8 cellular contexts compared by ENCODE assay signal in the genomic region with DNA sequence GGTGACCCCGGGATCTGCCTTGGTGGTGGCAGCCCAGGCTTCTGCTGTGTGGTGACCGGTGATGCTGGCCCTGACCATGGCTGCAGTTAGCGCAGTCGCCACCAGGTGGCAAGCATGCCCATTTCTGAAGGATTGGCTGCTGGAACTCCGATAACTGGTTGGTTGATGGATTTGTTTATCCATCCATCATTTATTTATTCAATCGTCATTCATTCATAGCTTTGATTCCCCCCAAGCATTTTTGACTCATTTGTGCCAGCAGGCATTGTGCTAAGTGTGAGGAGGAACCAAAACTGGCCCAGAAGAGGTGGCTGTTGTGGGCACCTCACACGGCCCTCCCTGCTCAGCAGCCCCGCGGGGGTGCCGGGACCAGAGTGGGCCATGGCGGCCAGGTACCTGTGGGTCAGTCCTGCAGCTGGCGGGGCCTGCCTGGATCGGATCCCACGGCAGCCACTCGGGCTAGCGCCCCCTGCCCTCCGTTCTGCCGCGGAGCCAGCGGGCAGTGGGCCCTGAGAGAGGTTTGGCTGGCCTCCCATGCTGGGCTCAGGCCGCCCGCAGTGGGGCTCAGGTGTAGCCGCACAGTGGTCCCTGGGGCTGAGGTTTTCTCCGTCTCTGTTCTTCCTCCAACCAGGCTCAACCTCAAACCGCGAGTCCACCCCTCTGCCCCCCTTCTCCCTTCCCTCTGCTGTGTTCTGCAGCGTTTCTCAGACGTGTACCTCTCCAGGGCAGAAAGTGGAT. TPM values are rescaled to one million over a fixed set of nuclear protein-coding genes. Genes with fewer than 3 reads are reported as not detected.
DNase-seq lines count a peak whose midpoint lies in the region; ATAC-seq and TF ChIP-seq lines count a peak whose summit lies in the region.

No MANE protein-coding gene starts in this region.

- peak; percentile 96 for TF ChIP-seq CTCF in CD8-positive, alpha-beta T cell (IDR thresholded peaks at IDR 0.05)
- TF ChIP-seq CTCF in HL-60 (IDR thresholded peaks at IDR 0.05; ENCODE audit: insufficient read depth, low read length) (peak; percentile 91), fibroblast of mammary gland (conservative IDR thresholded peaks at IDR 0.05; ENCODE audit: control insufficient read depth, insufficient read depth, low read depth, low read length) (peak; percentile 97), nephron progenitor cell (IDR thresholded peaks at IDR 0.05) (peak; percentile 95)

- ATAC-seq in CD8-positive, alpha-beta T cell = peak; percentile 92
- peak; percentile 77 to 80 for ATAC-seq in activated T-cell treated with anti-CD3 and anti-CD28 coated beads, Interleukin-2, amount 50 U/mL, for 72 hours (replicated peaks in 1 of 2)
- ATAC-seq in GM21528 (IDR thresholded peaks at IDR 0.05; ENCODE audit: low FRiP score, unreplicated experiment) = no peak

- peaks cover 8% of the 10 kb centered on the region for H3K4me1 ChIP-seq in CD8-positive, alpha-beta T cell (ENCODE audit: insufficient read depth, low read length)

- POLR2A ChIA-PET in CD8-positive, alpha-beta T cell (lab: Charles Lee) = no interaction called here

- H3K4me1 Mint-ChIP-seq in CD8-positive, alpha-beta T cell (ENCODE audit: low read depth) = peaks cover 9% of the 10 kb centered on the region
- H3K4me1 Mint-ChIP-seq in activated T-cell treated with anti-CD3 and anti-CD28 coated beads, Interleukin-2, amount 50 U/mL, for 72 hours (ENCODE audit: low read depth) = peaks cover 24% of the 10 kb centered on the region
- H3K4me1 Mint-ChIP-seq in nephron progenitor cell = peaks cover 25% of the 10 kb centered on the region

- intact Hi-C loops in CD8-positive, alpha-beta T cell (cut with DNase I, micrococcal nuclease) = loop anchor here (1.0 to 2.0 kb wide), 5 partner anchors 30 to 270 kb away; a partner anchor contains a TSS

- H3K4me3 ChIP-seq in CD8-positive, alpha-beta T cell (ENCODE audit: low read depth, low read length) = no peak overlapping the region
- H3K4me3 ChIP-seq in HL-60 (replicated peaks; ENCODE audit: insufficient read depth, low read length) (no peak overlapping the region), fibroblast of mammary gland (ENCODE audit: control insufficient read depth, low read depth, low read length) (peak overlapping the region; percentile 41)

- no peaks in the 10 kb centered on the region for H3K36me3 ChIP-seq in CD8-positive, alpha-beta T cell (ENCODE audit: insufficient read depth, low read length)

- H3K9me3 ChIP-seq in CD8-positive, alpha-beta T cell (ENCODE audit: low read length) = no peaks in the 10 kb centered on the region

- peak; percentile 57 to 87 (median 74) for DNase-seq in CD8-positive, alpha-beta T cell
- DNase-seq in HL-60 (ENCODE audit: low read depth in 1 of 2, low spot score in 1 of 2) (peak; percentile 10 to 54), fibroblast of mammary gland (ENCODE audit: low read depth) (peak; percentile 82), nephron progenitor cell (peak; percentile 93)
- DNase-seq in activated T-cell treated with anti-CD3 and anti-CD28 coated beads, Interleukin-2, amount 50 U/mL, for 72 hours = peak; percentile 78 to 87
- peak; percentile 36 to 79 (median 66) for DNase-seq in stimulated activated naive CD4-positive, alpha-beta T cell (lab: John Stamatoyannopoulos, UW)

- H3K27me3 ChIP-seq in CD8-positive, alpha-beta T cell (ENCODE audit: insufficient read depth, low read length) = no peaks in the 10 kb centered on the region
- peaks cover 16% of the 10 kb centered on the region for H3K27me3 ChIP-seq in HL-60 (ENCODE audit: insufficient read depth, poor library complexity, severe bottlenecking)

- H3K27me3 Mint-ChIP-seq in CD8-positive, alpha-beta T cell (ENCODE audit: low read depth) = peaks cover 29% of the 10 kb centered on the region
- H3K27me3 Mint-ChIP-seq in activated T-cell treated with anti-CD3 and anti-CD28 coated beads, Interleukin-2, amount 50 U/mL, for 72 hours (ENCODE audit: low read depth) = peaks cover 21% of the 10 kb centered on the region
- peaks cover 14% of the 10 kb centered on the region for H3K27me3 Mint-ChIP-seq in nephron progenitor cell (ENCODE audit: low read depth, poor library complexity)

- no peaks in the 10 kb centered on the region for H3K9me3 Mint-ChIP-seq in CD8-positive, alpha-beta T cell
- no peaks in the 10 kb centered on the region for H3K9me3 Mint-ChIP-seq in activated T-cell treated with anti-CD3 and anti-CD28 coated beads, Interleukin-2, amount 50 U/mL, for 72 hours
- H3K9me3 Mint-ChIP-seq in nephron progenitor cell = no peaks in the 10 kb centered on the region

- H3K27ac ChIP-seq in CD8-positive, alpha-beta T cell (ENCODE audit: low read depth, low read length) = no peak overlapping the region
- no peak overlapping the region for H3K27ac ChIP-seq in HL-60 (replicated peaks)

- no peak overlapping the region for H3K27ac Mint-ChIP-seq in CD8-positive, alpha-beta T cell
- H3K27ac Mint-ChIP-seq in activated T-cell treated with anti-CD3 and anti-CD28 coated beads, Interleukin-2, amount 50 U/mL, for 72 hours = no peak overlapping the region
- H3K27ac Mint-ChIP-seq in nephron progenitor cell = no peak overlapping the region

- H3K36me3 Mint-ChIP-seq in CD8-positive, alpha-beta T cell = no peaks in the 10 kb centered on the region
- H3K36me3 Mint-ChIP-seq in activated T-cell treated with anti-CD3 and anti-CD28 coated beads, Interleukin-2, amount 50 U/mL, for 72 hours (ENCODE audit: insufficient read depth in 2 of 2) = no peaks in the 10 kb centered on the region
- H3K36me3 Mint-ChIP-seq in nephron progenitor cell (ENCODE audit: low read depth) = no peaks in the 10 kb centered on the region

- H3K4me3 Mint-ChIP-seq in CD8-positive, alpha-beta T cell = peak overlapping the region; percentile 37
- H3K4me3 Mint-ChIP-seq in activated T-cell treated with anti-CD3 and anti-CD28 coated beads, Interleukin-2, amount 50 U/mL, for 72 hours = peak overlapping the region; percentile 62 to 87
- no peak overlapping the region for H3K4me3 Mint-ChIP-seq in nephron progenitor cell

- CTCF ChIA-PET in CD8-positive, alpha-beta T cell (lab: Charles Lee) = interaction anchor here (0.7 to 9.9 kb wide), 19 partner anchors 9 to 469 kb away, joined by 3 to 179 read pairs (median 5); a partner anchor contains a TSS

TF ChIP-seq in PFSK-1, 5 proteins besides CTCF, POLR2A, EP300 and RAD21:
- no peak for TF ChIP-seq SIN3A (IDR thresholded peaks at IDR 0.05; ENCODE audit: borderline replicate concordance, insufficient read depth, low read length)
- TF ChIP-seq, protein P1, sequence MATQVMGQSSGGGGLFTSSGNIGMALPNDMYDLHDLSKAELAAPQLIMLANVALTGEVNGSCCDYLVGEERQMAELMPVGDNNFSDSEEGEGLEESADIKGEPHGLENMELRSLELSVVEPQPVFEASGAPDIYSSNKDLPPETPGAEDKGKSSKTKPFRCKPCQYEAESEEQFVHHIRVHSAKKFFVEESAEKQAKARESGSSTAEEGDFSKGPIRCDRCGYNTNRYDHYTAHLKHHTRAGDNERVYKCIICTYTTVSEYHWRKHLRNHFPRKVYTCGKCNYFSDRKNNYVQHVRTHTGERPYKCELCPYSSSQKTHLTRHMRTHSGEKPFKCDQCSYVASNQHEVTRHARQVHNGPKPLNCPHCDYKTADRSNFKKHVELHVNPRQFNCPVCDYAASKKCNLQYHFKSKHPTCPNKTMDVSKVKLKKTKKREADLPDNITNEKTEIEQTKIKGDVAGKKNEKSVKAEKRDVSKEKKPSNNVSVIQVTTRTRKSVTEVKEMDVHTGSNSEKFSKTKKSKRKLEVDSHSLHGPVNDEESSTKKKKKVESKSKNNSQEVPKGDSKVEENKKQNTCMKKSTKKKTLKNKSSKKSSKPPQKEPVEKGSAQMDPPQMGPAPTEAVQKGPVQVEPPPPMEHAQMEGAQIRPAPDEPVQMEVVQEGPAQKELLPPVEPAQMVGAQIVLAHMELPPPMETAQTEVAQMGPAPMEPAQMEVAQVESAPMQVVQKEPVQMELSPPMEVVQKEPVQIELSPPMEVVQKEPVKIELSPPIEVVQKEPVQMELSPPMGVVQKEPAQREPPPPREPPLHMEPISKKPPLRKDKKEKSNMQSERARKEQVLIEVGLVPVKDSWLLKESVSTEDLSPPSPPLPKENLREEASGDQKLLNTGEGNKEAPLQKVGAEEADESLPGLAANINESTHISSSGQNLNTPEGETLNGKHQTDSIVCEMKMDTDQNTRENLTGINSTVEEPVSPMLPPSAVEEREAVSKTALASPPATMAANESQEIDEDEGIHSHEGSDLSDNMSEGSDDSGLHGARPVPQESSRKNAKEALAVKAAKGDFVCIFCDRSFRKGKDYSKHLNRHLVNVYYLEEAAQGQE (IDR thresholded peaks at IDR 0.05; ENCODE audit: insufficient read depth in 1 of 2, low read depth in 2 of 2, low read length in 2 of 2) = no peak
- TF ChIP-seq POLR2AphosphoS5 (IDR thresholded peaks at IDR 0.05; ENCODE audit: low read depth, low read length) = no peak
- TF ChIP-seq TAF1 (IDR thresholded peaks at IDR 0.05; ENCODE audit: borderline replicate concordance, insufficient read depth, low read length) = no peak
- TF ChIP-seq FOXP2 (optimal IDR thresholded peaks at IDR 0.05; ENCODE audit: borderline replicate concordance, extremely low read depth, extremely low read length, insufficient read depth) = peak; percentile 71

RNA-seq across cellular contexts. Expression of a gene that starts 28.8 kb away (rescaled TPM):
- 1 to 10 TPM; 1.6 to 2.0 TPM for total RNA-seq in CD8-positive, alpha-beta T cell
- polyA plus RNA-seq in PFSK-1 (2012; ENCODE audit: insufficient read length, low read depth) = 25.0 TPM
- 10 to 100 TPM; 16.6 to 16.9 TPM for total RNA-seq in activated T-cell treated with anti-CD3 and anti-CD28 coated beads, Interleukin-2, amount 50 U/mL, for 72 hours

RNA-seq across cellular contexts. Expression of a gene that starts 32.0 kb away (rescaled TPM):
- not detected for total RNA-seq in CD8-positive, alpha-beta T cell
- not detected for polyA plus RNA-seq in PFSK-1 (2012; ENCODE audit: insufficient read length, low read depth)
- total RNA-seq in activated T-cell treated with anti-CD3 and anti-CD28 coated beads, Interleukin-2, amount 50 U/mL, for 72 hours = under 1 TPM in 1 of 2 donors, not detected in 1; 0.12 TPM

RNA-seq across cellular contexts. Expression of a gene that starts 58.1 kb away (rescaled TPM):
- under 1 TPM; 0.44 to 0.60 TPM for total RNA-seq in CD8-positive, alpha-beta T cell
- not detected for polyA plus RNA-seq in PFSK-1 (2012; ENCODE audit: insufficient read length, low read depth)
- total RNA-seq in activated T-cell treated with anti-CD3 and anti-CD28 coated beads, Interleukin-2, amount 50 U/mL, for 72 hours = 1 to 10 TPM; 1.9 to 3.0 TPM

Comparison
In these comparisons a context has a peak if more than half of its experiments do, and no peak if none do; other contexts are left out.
1. DNase-seq: peak in every context shown above with its lines; median percentile 93 in nephron progenitor cell; 82 in activated T-cell treated with anti-CD3 and anti-CD28 coated beads, Interleukin-2, amount 50 U/mL, for 72 hours; 82 in fibroblast of mammary gland; 74 in CD8-positive, alpha-beta T cell; 66 in stimulated activated naive CD4-positive, alpha-beta T cell; 32 in HL-60.
2. RNA of a gene that starts 28.8 kb away (total RNA-seq): 16.6 to 16.9 TPM in activated T-cell treated with anti-CD3 and anti-CD28 coated beads, Interleukin-2, amount 50 U/mL, for 72 hours; 1.6 to 2.0 TPM in CD8-positive, alpha-beta T cell; every median in the first group is over 4 times any median in the second.
3. Peak in every context shown above with its lines, with median percentiles within 50 percentile points of each other: CTCF ChIP-seq.